15 cellular contexts compared by ENCODE assay signal in genomic region chrX:31070057-31070468, GRCh38. TPM values are rescaled to one million over a fixed set of nuclear protein-coding genes. Genes with fewer than 3 reads are reported as not detected.
A peak's percentile ranks its signal among the peaks of the same experiment; 100 is the strongest.
DNase-seq lines count a peak whose midpoint lies in the region; ATAC-seq and TF ChIP-seq lines count a peak whose summit lies in the region.
"Had no signal": no experiment of that assay in that cellular context is flagged by ENCODE, and none has a peak within 500 bp of the region (broad histone marks: within the 10 kb centered on the region; RNA-seq: fewer than 3 reads in every experiment).

No MANE protein-coding gene starts in this region.

- H3K9me3 ChIP-seq in esophagus muscularis mucosa, result peaks cover 0 to 3% (median 0%) of the 10 kb centered on the region in 4 donors

- no peaks in the 10 kb centered on the region for H3K36me3 ChIP-seq in esophagus muscularis mucosa
- H3K36me3 ChIP-seq: right atrium auricular region had no signal

- DNase-seq in NCI-H2029 (lab: John Stamatoyannopoulos, UW) (no peak), Right ventricle myocardium superior (no peak), esophagus muscularis mucosa (ENCODE audit: extremely low spot score) (no peak), MV-4-11 (lab: John Stamatoyannopoulos, UW) (no peak)
- DNase-seq: activated CD8-positive, alpha-beta memory T cell treated with anti-CD3 and anti-CD28 coated beads, Interleukin-2, amount 50 U/mL, for 48 hours; foreskin melanocyte; SW 1271 had no signal

- no peak for TF ChIP-seq POLR2A in esophagus muscularis mucosa (IDR thresholded peaks at IDR 0.05; ENCODE audit: low read depth)

- H3K27ac Mint-ChIP-seq in activated T-helper 17 cell treated with anti-CD3 and anti-CD28 coated beads, Interleukin-2, amount 50 U/mL, for 72 hours, result no peak overlapping the region
- H3K27ac Mint-ChIP-seq: memory B cell had no signal

- no peaks in the 10 kb centered on the region for H3K4me1 ChIP-seq in esophagus muscularis mucosa
- H3K4me1 ChIP-seq: right atrium auricular region had no signal

- no peaks in the 10 kb centered on the region for H3K27me3 Mint-ChIP-seq in activated T-helper 17 cell treated with anti-CD3 and anti-CD28 coated beads, Interleukin-2, amount 50 U/mL, for 72 hours
- H3K27me3 Mint-ChIP-seq: memory B cell had no signal

- H3K4me1 Mint-ChIP-seq in activated T-helper 17 cell treated with anti-CD3 and anti-CD28 coated beads, Interleukin-2, amount 50 U/mL, for 72 hours, result no peaks in the 10 kb centered on the region

- TF ChIP-seq CTCF in esophagus muscularis mucosa (IDR thresholded peaks at IDR 0.05), result no peak

- intact Hi-C loops in Right ventricle myocardium superior (cut with DNase I) (no loop called here), esophagus muscularis mucosa (cut with DNase I) (no loop called here)

- TF ChIP-seq EP300 in esophagus muscularis mucosa (IDR thresholded peaks at IDR 0.05), result no peak

- ATAC-seq in GM18499 (IDR thresholded peaks at IDR 0.05; ENCODE audit: insufficient read depth, unreplicated experiment), result peak; percentile 41
- ATAC-seq in GM19324 (IDR thresholded peaks at IDR 0.05; ENCODE audit: low FRiP score, unreplicated experiment), result peak; percentile 76
- ATAC-seq in HG02885 (IDR thresholded peaks at IDR 0.05; ENCODE audit: poor library complexity, unreplicated experiment), result peak; percentile 68
- ATAC-seq in activated T-helper 17 cell treated with anti-CD3 and anti-CD28 coated beads, Interleukin-2, amount 50 U/mL, for 72 hours (replicated peaks), result peak; percentile 97
- ATAC-seq in Right ventricle myocardium superior (ENCODE audit: poor library complexity), result no peak
- ATAC-seq: K562 had no signal

- H3K27me3 ChIP-seq in esophagus muscularis mucosa, result no peaks in the 10 kb centered on the region
- H3K27me3 ChIP-seq: right atrium auricular region had no signal

- no peak overlapping the region for H3K4me3 ChIP-seq in esophagus muscularis mucosa
- H3K4me3 ChIP-seq: K562, right atrium auricular region had no signal

- H3K36me3 Mint-ChIP-seq in activated T-helper 17 cell treated with anti-CD3 and anti-CD28 coated beads, Interleukin-2, amount 50 U/mL, for 72 hours (ENCODE audit: low read depth), result no peaks in the 10 kb centered on the region
- H3K36me3 Mint-ChIP-seq: memory B cell had no signal

- no peak overlapping the region for H3K27ac ChIP-seq in esophagus muscularis mucosa (replicated peaks in 1 of 4)
- H3K27ac ChIP-seq: right atrium auricular region had no signal

- H3K4me3 Mint-ChIP-seq in activated T-helper 17 cell treated with anti-CD3 and anti-CD28 coated beads, Interleukin-2, amount 50 U/mL, for 72 hours, result peak overlapping the region; percentile 19
- H3K4me3 Mint-ChIP-seq: memory B cell had no signal

- peaks cover 3% of the 10 kb centered on the region for H3K9me3 Mint-ChIP-seq in activated T-helper 17 cell treated with anti-CD3 and anti-CD28 coated beads, Interleukin-2, amount 50 U/mL, for 72 hours

RNA-seq across cellular contexts. Expression of gene FTHL17, which starts 1.8 kb away (rescaled TPM):
- total RNA-seq in activated T-helper 17 cell treated with anti-CD3 and anti-CD28 coated beads, Interleukin-2, amount 50 U/mL, for 72 hours, result not detected
- total RNA-seq in Right ventricle myocardium superior (not detected), esophagus muscularis mucosa (not detected)
- total RNA-seq: H1, K562, right atrium auricular region had no signal
